Comparison of ENCODE assay signal across 19 cellular contexts in the genomic region with DNA sequence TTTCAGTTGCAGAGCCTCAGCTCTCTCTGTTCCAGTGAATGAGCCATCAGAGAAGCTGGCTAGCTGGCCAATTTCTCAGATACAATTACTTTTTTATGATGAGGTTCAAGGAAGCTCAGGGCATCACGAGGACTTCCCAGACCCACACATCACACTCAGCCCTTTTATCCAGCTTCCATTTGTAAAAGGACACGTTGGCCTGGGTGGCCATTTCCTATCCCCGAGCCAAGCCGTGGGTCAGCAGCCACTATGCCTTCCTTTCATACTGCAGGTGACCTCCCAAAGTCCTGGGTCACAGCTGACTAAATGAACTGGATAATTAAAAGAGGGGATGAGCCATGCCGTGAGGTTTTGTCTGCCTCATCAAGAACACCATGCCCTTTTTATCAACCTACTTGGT.
"Had no signal": no experiment of that assay in that cellular context is flagged by ENCODE, and none has a peak within 500 bp of the region (broad histone marks: within the 10 kb centered on the region; RNA-seq: fewer than 3 reads in every experiment).

No MANE protein-coding gene starts in this region.

- H3K4me2 ChIP-seq: KMS-11 had no signal

- H3K4me1 ChIP-seq: SJCRH30 had no signal

- H3K36me3 ChIP-seq: SJCRH30 had no signal

- H3K27ac ChIP-seq: KMS-11, SJCRH30, SK-N-MC had no signal

- H3K4me3 ChIP-seq: K562, SJCRH30, SK-N-MC had no signal

- H3K9ac ChIP-seq: KMS-11 had no signal

- DNase-seq: Kasumi-1, NCI-H1092 treated with DMSO at 0.1 percent for 48 hours, NCI-H1436, NCI-H187, NCI-H2029, NCI-H2081 treated with DMSO at 0.1 percent for 48 hours, NCI-H2171, NCI-H226, NCI-H446, NCI-H510A, NCI-H524 treated with DMSO at 0.1 percent for 48 hours, NCI-H69, NCI-H774, PC-3, SHP77 treated with DMSO at 0.1 percent for 48 hours, SJCRH30 had no signal

- H3K27me3 ChIP-seq: SJCRH30 had no signal

- H3K9me3 ChIP-seq: SJCRH30 had no signal
